Comparison of ENCODE assay signal across 13 cellular contexts in genomic region chr13:98103942-98104880, GRCh38.
A peak's percentile ranks its signal among the peaks of the same experiment; 100 is the strongest.
DNase-seq lines count a peak whose midpoint lies in the region; ATAC-seq and TF ChIP-seq lines count a peak whose summit lies in the region.
"Had no signal": no experiment of that assay in that cellular context is flagged by ENCODE, and none has a peak within 500 bp of the region (broad histone marks: within the 10 kb centered on the region; RNA-seq: fewer than 3 reads in every experiment).

No MANE protein-coding gene starts in this region.

- TF ChIP-seq CTCF in retinal pigment epithelial cell (conservative IDR thresholded peaks at IDR 0.05; ENCODE audit: low read depth, low read length): peak; percentile 46

- H3K4me3 ChIP-seq in retinal pigment epithelial cell (ENCODE audit: low read length): no peak overlapping the region

- no peak for TF ChIP-seq POLR2A in erythroblast (IDR thresholded peaks at IDR 0.05; ENCODE audit: low read length)

- ATAC-seq in HG02852 (IDR thresholded peaks at IDR 0.05; ENCODE audit: unreplicated experiment): no peak
- ATAC-seq: activated CD8-positive, alpha-beta T cell treated with anti-CD3 and anti-CD28 coated beads for 36 hours; effector memory CD8-positive, alpha-beta T cell had no signal

- DNase-seq in DMS53 (lab: John Stamatoyannopoulos, UW): peak; percentile 37
- no peak for DNase-seq in DMS53 treated with DMSO at 0.1 percent for 48 hours (lab: John Stamatoyannopoulos, UW; ENCODE audit: unreplicated experiment)
- DNase-seq in SHP77 (lab: John Stamatoyannopoulos, UW): peak; percentile 21 to 30
- peak; percentile 37 for DNase-seq in fibroblast of peridontal ligament (ENCODE audit: extremely low read depth)
- no peak for DNase-seq in retinal pigment epithelial cell (ENCODE audit: low read depth)
- DNase-seq in NCI-H1436 treated with DMSO at 0.1 percent for 48 hours (lab: John Stamatoyannopoulos, UW): no peak
- DNase-seq in erythroblast (lab: John Stamatoyannopoulos, UW): no peak
- DNase-seq: activated CD8-positive, alpha-beta T cell treated with anti-CD3 and anti-CD28 coated beads for 36 hours; effector memory CD8-positive, alpha-beta T cell; GDM1; naive B cell; NCI-H2171 treated with DMSO at 0.1 percent for 48 hours had no signal

Comparison
In these comparisons a context has a peak if more than half of its experiments do, and no peak if none do; other contexts are left out.
1. DNase-seq: peak in DMS53 (single experiment), SHP77 (2 of 2) and fibroblast of peridontal ligament (single experiment); none in DMS53 treated with DMSO at 0.1 percent for 48 hours (single experiment), retinal pigment epithelial cell (single experiment), NCI-H1436 treated with DMSO at 0.1 percent for 48 hours (single experiment) and erythroblast (0 of 2).